12 cellular contexts compared by ENCODE assay signal in the genomic region with DNA sequence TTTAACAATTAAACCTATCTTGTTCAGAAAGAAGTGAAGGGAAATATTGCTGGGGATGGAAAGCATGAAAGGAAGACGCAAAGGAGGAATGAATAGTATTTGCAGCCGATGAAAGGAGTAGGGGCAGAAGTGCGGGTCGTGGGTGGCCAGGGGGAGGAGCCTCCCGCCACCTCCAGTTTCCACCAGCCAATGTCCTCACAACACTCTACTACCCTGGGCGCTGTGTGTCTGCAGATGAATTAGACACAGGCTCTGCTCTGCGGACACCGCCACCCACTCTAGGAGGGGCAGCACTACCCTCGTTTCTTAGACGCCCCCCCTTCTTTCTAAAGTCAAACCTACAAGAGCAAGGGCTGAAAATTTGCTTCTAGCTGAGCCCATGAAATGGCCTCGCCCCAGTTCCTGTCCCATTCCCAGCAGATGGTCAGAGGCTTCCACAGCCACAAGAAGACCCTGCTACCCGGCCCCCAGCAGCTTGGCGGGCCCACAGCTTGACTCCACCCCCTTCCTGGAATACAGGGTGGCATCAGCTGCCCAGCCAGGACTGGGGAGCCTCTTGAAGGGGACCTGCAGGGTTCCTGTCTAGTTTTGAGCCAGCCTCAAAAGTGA.
"Had no signal": no experiment of that assay in that cellular context is flagged by ENCODE, and none has a peak within 500 bp of the region (broad histone marks: within the 10 kb centered on the region; RNA-seq: fewer than 3 reads in every experiment).

No MANE protein-coding gene starts in this region.

- H3K36me3 ChIP-seq: brain microvascular endothelial cell, heart right ventricle had no signal

- H3K4me3 ChIP-seq: heart right ventricle had no signal

- H3K36me3 Mint-ChIP-seq: activated naive CD8-positive, alpha-beta T cell treated with anti-CD3 and anti-CD28 coated beads for 36 hours had no signal

- H3K79me2 ChIP-seq: parathyroid adenoma had no signal

- H3K4me1 ChIP-seq: parathyroid adenoma had no signal

- H3K9me3 ChIP-seq: heart right ventricle had no signal

- H3K27ac Mint-ChIP-seq: activated CD4-positive, alpha-beta T cell treated with anti-CD3 and anti-CD28 coated beads, Interleukin-2, amount 10 ng/mL, durations not matched to agents 7 days and 5 days; activated naive CD8-positive, alpha-beta T cell treated with anti-CD3 and anti-CD28 coated beads for 36 hours; activated T-helper 1 cell treated with anti-CD3 and anti-CD28 coated beads, Interleukin-12 subunit alpha, Interleukin-12 subunit beta, Interleukin-2, Interleukin-4 antibody, amounts not matched to agents 30 ng/mL and 10 ng/mL and 1 ng/mL, durations not matched to agents 14 hours and 24 hours and 36 hours; T-helper 2 cell treated with Interferon-gamma antibody and Interleukin-4, amounts not matched to agents 5 μg/mL and 100 μg/mL, for 36 hours had no signal

- H2AFZ ChIP-seq: parathyroid adenoma had no signal

- H3K4me3 Mint-ChIP-seq: activated CD4-positive, alpha-beta T cell treated with anti-CD3 and anti-CD28 coated beads, Interleukin-2, amount 10 ng/mL, durations not matched to agents 7 days and 5 days; activated naive CD8-positive, alpha-beta T cell treated with anti-CD3 and anti-CD28 coated beads for 36 hours; activated T-helper 1 cell treated with anti-CD3 and anti-CD28 coated beads, Interleukin-12 subunit alpha, Interleukin-12 subunit beta, Interleukin-2, Interleukin-4 antibody, amounts not matched to agents 30 ng/mL and 10 ng/mL and 1 ng/mL, durations not matched to agents 14 hours and 24 hours and 36 hours; T-helper 2 cell treated with Interferon-gamma antibody and Interleukin-4, amounts not matched to agents 5 μg/mL and 100 μg/mL, for 36 hours had no signal

- H3K27me3 ChIP-seq: brain microvascular endothelial cell had no signal

- DNase-seq: activated CD4-positive, alpha-beta T cell treated with anti-CD3 and anti-CD28 coated beads, Interleukin-2, amount 10 ng/mL, durations not matched to agents 7 days and 5 days; activated naive CD8-positive, alpha-beta T cell treated with anti-CD3 and anti-CD28 coated beads for 36 hours; amygdala; brain microvascular endothelial cell; dermis blood vessel endothelial cell; heart right ventricle; left colon; stimulated activated CD4-positive, alpha-beta T cell treated with anti-CD3 and anti-CD28 coated beads, Interleukin-12 subunit alpha, Interleukin-12 subunit beta, amount 100 ng/mL, for 4 hours; stimulated activated CD4-positive, alpha-beta T cell treated with anti-CD3 and anti-CD28 coated beads, Interleukin-2, amount 100 ng/mL, for 24 hours had no signal

- ATAC-seq: heart right ventricle, left colon had no signal

- H3K4me1 Mint-ChIP-seq: activated CD4-positive, alpha-beta T cell treated with anti-CD3 and anti-CD28 coated beads, Interleukin-2, amount 10 ng/mL, durations not matched to agents 7 days and 5 days; activated naive CD8-positive, alpha-beta T cell treated with anti-CD3 and anti-CD28 coated beads for 36 hours had no signal

- H3K27ac ChIP-seq: brain microvascular endothelial cell, heart right ventricle, parathyroid adenoma had no signal

- H3K9me3 Mint-ChIP-seq: activated CD4-positive, alpha-beta T cell treated with anti-CD3 and anti-CD28 coated beads, Interleukin-2, amount 10 ng/mL, durations not matched to agents 7 days and 5 days; activated naive CD8-positive, alpha-beta T cell treated with anti-CD3 and anti-CD28 coated beads for 36 hours; activated T-helper 1 cell treated with anti-CD3 and anti-CD28 coated beads, Interleukin-12 subunit alpha, Interleukin-12 subunit beta, Interleukin-2, Interleukin-4 antibody, amounts not matched to agents 30 ng/mL and 10 ng/mL and 1 ng/mL, durations not matched to agents 14 hours and 24 hours and 36 hours; T-helper 2 cell treated with Interferon-gamma antibody and Interleukin-4, amounts not matched to agents 5 μg/mL and 100 μg/mL, for 36 hours had no signal
